In genomic region chrX:72554448-72555140, GRCh38 we compare ENCODE assay signal across 10 cellular contexts. TPM values are rescaled to one million over a fixed set of nuclear protein-coding genes. Genes with fewer than 3 reads are reported as not detected.
DNase-seq lines count a peak whose midpoint lies in the region; ATAC-seq and TF ChIP-seq lines count a peak whose summit lies in the region.
"Had no signal": no experiment of that assay in that cellular context is flagged by ENCODE, and none has a peak within 500 bp of the region (broad histone marks: within the 10 kb centered on the region; RNA-seq: fewer than 3 reads in every experiment).

No MANE protein-coding gene starts in this region.

- H3K9me3 ChIP-seq in smooth muscle cell (replicated peaks; ENCODE audit: low read depth) = peaks cover 3% of the 10 kb centered on the region

- H3K9ac ChIP-seq in smooth muscle cell (ENCODE audit: low read depth) = no peak overlapping the region

- H3K9me3 Mint-ChIP-seq in activated CD8-positive, alpha-beta T cell treated with anti-CD3 and anti-CD28 coated beads for 36 hours = no peaks in the 10 kb centered on the region
- no peaks in the 10 kb centered on the region for H3K9me3 Mint-ChIP-seq in activated CD8-positive, alpha-beta T cell treated with anti-CD3 and anti-CD28 coated beads, Interleukin-2, amount 10 ng/mL, durations not matched to agents 7 days and 5 days (ENCODE audit: insufficient read depth)
- H3K9me3 Mint-ChIP-seq: activated T-helper 17 cell treated with anti-CD3 and anti-CD28 coated beads, Interleukin-2, amount 50 U/mL, for 72 hours; effector memory CD8-positive, alpha-beta T cell had no signal

- H3K4me1 Mint-ChIP-seq in activated CD8-positive, alpha-beta T cell treated with anti-CD3 and anti-CD28 coated beads for 36 hours (ENCODE audit: low read depth) = peaks cover 11% of the 10 kb centered on the region
- no peaks in the 10 kb centered on the region for H3K4me1 Mint-ChIP-seq in activated CD8-positive, alpha-beta T cell treated with anti-CD3 and anti-CD28 coated beads, Interleukin-2, amount 10 ng/mL, durations not matched to agents 7 days and 5 days (ENCODE audit: low read depth)

- H2AFZ ChIP-seq in smooth muscle cell (ENCODE audit: low read depth) = no peak overlapping the region

- peak overlapping the region; percentile 10 for H3K4me3 ChIP-seq in smooth muscle cell

- TF ChIP-seq CTCF in activated CD8-positive, alpha-beta T cell treated with anti-CD3 and anti-CD28 coated beads for 36 hours (IDR thresholded peaks at IDR 0.05) = no peak
- TF ChIP-seq CTCF in smooth muscle cell (IDR thresholded peaks at IDR 0.05; ENCODE audit: borderline replicate concordance, insufficient read depth, poor library complexity, severe bottlenecking) = no peak

- TF ChIP-seq POLR2A in erythroblast (IDR thresholded peaks at IDR 0.05; ENCODE audit: low read length) = no peak

- intact Hi-C loops in activated CD8-positive, alpha-beta T cell treated with anti-CD3 and anti-CD28 coated beads for 36 hours (cut with micrococcal nuclease) = no loop called here

- H3K36me3 Mint-ChIP-seq in activated CD8-positive, alpha-beta T cell treated with anti-CD3 and anti-CD28 coated beads for 36 hours (ENCODE audit: low read depth) = peaks cover 12% of the 10 kb centered on the region
- H3K36me3 Mint-ChIP-seq in activated CD8-positive, alpha-beta T cell treated with anti-CD3 and anti-CD28 coated beads, Interleukin-2, amount 10 ng/mL, durations not matched to agents 7 days and 5 days (ENCODE audit: low read depth) = peaks cover 12% of the 10 kb centered on the region

- no peak overlapping the region for H3K4me2 ChIP-seq in smooth muscle cell

- WGBS in smooth muscle cell (ENCODE audit: low lambda C conversion rate) = 34% methylated on average over 15 of the region's 16 CpGs

- peak; percentile 2 for DNase-seq in activated CD8-positive, alpha-beta T cell treated with anti-CD3 and anti-CD28 coated beads for 36 hours
- DNase-seq in activated CD8-positive, alpha-beta T cell treated with anti-CD3 and anti-CD28 coated beads, Interleukin-2, amount 10 ng/mL, durations not matched to agents 7 days and 5 days = no peak
- DNase-seq in NCI-H460 (ENCODE audit: extremely low read depth, low read depth) (peak; percentile 70), erythroblast (lab: John Stamatoyannopoulos, UW) (peak; percentile 2 to 6), smooth muscle cell (lab: John Stamatoyannopoulos, UW; ENCODE audit: unreplicated experiment) (no peak), NCI-H1694 (lab: John Stamatoyannopoulos, UW) (no peak), NCI-H187 (lab: John Stamatoyannopoulos, UW) (no peak)
- DNase-seq: effector memory CD8-positive, alpha-beta T cell had no signal

- H4K20me1 ChIP-seq in smooth muscle cell (ENCODE audit: low read depth) = peaks cover 9% of the 10 kb centered on the region

- no peaks in the 10 kb centered on the region for H3K27me3 Mint-ChIP-seq in activated CD8-positive, alpha-beta T cell treated with anti-CD3 and anti-CD28 coated beads for 36 hours
- no peaks in the 10 kb centered on the region for H3K27me3 Mint-ChIP-seq in activated CD8-positive, alpha-beta T cell treated with anti-CD3 and anti-CD28 coated beads, Interleukin-2, amount 10 ng/mL, durations not matched to agents 7 days and 5 days (ENCODE audit: low read depth)
- H3K27me3 Mint-ChIP-seq: activated T-helper 17 cell treated with anti-CD3 and anti-CD28 coated beads, Interleukin-2, amount 50 U/mL, for 72 hours; effector memory CD8-positive, alpha-beta T cell had no signal

- CTCF ChIA-PET in activated CD8-positive, alpha-beta T cell treated with anti-CD3 and anti-CD28 coated beads for 36 hours (lab: Charles Lee) = interaction anchor here (1.2 kb wide), 1 partner anchor 16 kb away, joined by 4 read pairs; no protein-coding TSS in a partner anchor
- CTCF ChIA-PET in activated CD8-positive, alpha-beta T cell treated with anti-CD3 and anti-CD28 coated beads, Interleukin-2, amount 10 ng/mL, durations not matched to agents 7 days and 5 days (lab: Charles Lee) = interaction anchor here (1.6 kb wide), 1 partner anchor 251 kb away, joined by 4 read pairs; no protein-coding TSS in a partner anchor

- H3K79me2 ChIP-seq in smooth muscle cell (ENCODE audit: low read depth) = no peaks in the 10 kb centered on the region

- POLR2A ChIA-PET in activated CD8-positive, alpha-beta T cell treated with anti-CD3 and anti-CD28 coated beads for 36 hours (lab: Charles Lee) = no interaction called here
- POLR2A ChIA-PET in activated CD8-positive, alpha-beta T cell treated with anti-CD3 and anti-CD28 coated beads, Interleukin-2, amount 10 ng/mL, durations not matched to agents 7 days and 5 days (lab: Charles Lee) = no interaction called here

- ATAC-seq in activated CD8-positive, alpha-beta T cell treated with anti-CD3 and anti-CD28 coated beads for 36 hours = no peak
- ATAC-seq in activated CD8-positive, alpha-beta T cell treated with anti-CD3 and anti-CD28 coated beads, Interleukin-2, amount 10 ng/mL, durations not matched to agents 7 days and 5 days = no peak
- ATAC-seq in GM21526 (IDR thresholded peaks at IDR 0.05; ENCODE audit: low FRiP score, unreplicated experiment) = no peak
- ATAC-seq: activated T-helper 17 cell treated with anti-CD3 and anti-CD28 coated beads, Interleukin-2, amount 50 U/mL, for 72 hours; effector memory CD8-positive, alpha-beta T cell had no signal

- no peaks in the 10 kb centered on the region for H3F3A ChIP-seq in smooth muscle cell (ENCODE audit: low read depth)

- H3K27me3 ChIP-seq in smooth muscle cell (ENCODE audit: low read depth) = no peaks in the 10 kb centered on the region

- H3K36me3 ChIP-seq in smooth muscle cell (ENCODE audit: low read depth) = no peaks in the 10 kb centered on the region

- H3K27ac Mint-ChIP-seq in activated CD8-positive, alpha-beta T cell treated with anti-CD3 and anti-CD28 coated beads for 36 hours = no peak overlapping the region
- H3K27ac Mint-ChIP-seq in activated CD8-positive, alpha-beta T cell treated with anti-CD3 and anti-CD28 coated beads, Interleukin-2, amount 10 ng/mL, durations not matched to agents 7 days and 5 days = no peak overlapping the region
- H3K27ac Mint-ChIP-seq: activated T-helper 17 cell treated with anti-CD3 and anti-CD28 coated beads, Interleukin-2, amount 50 U/mL, for 72 hours; effector memory CD8-positive, alpha-beta T cell had no signal

- H3K4me3 Mint-ChIP-seq in activated CD8-positive, alpha-beta T cell treated with anti-CD3 and anti-CD28 coated beads for 36 hours = no peak overlapping the region
- H3K4me3 Mint-ChIP-seq in activated CD8-positive, alpha-beta T cell treated with anti-CD3 and anti-CD28 coated beads, Interleukin-2, amount 10 ng/mL, durations not matched to agents 7 days and 5 days = no peak overlapping the region
- H3K4me3 Mint-ChIP-seq: activated T-helper 17 cell treated with anti-CD3 and anti-CD28 coated beads, Interleukin-2, amount 50 U/mL, for 72 hours; effector memory CD8-positive, alpha-beta T cell had no signal

- no peaks in the 10 kb centered on the region for H3K4me1 ChIP-seq in smooth muscle cell (ENCODE audit: low read depth)

- H3K27ac ChIP-seq in smooth muscle cell (ENCODE audit: low read depth) = no peak overlapping the region

RNA-seq across cellular contexts. Expression of gene HDAC8, which starts 18.0 kb away (rescaled TPM):
- 10 to 100 TPM; 14.6 to 17.8 TPM for total RNA-seq in activated CD8-positive, alpha-beta T cell treated with anti-CD3 and anti-CD28 coated beads for 36 hours
- total RNA-seq in activated CD8-positive, alpha-beta T cell treated with anti-CD3 and anti-CD28 coated beads, Interleukin-2, amount 10 ng/mL, durations not matched to agents 7 days and 5 days = 10 to 100 TPM; 23.6 to 23.8 TPM
- total RNA-seq in NCI-H460 (2014; rRNA removed; shearing (Covaris generic)) = 25.4 and 29.8 TPM in 2 replicates
- 22.1 and 24.4 TPM in 2 replicates for polyA plus RNA-seq in NCI-H460 (2014; cell fraction: nucleus; rRNA removed)
- total RNA-seq in smooth muscle cell = 24.2 and 40.7 TPM in 2 replicates
- 23.1 and 25.6 TPM in 2 replicates for polyA plus RNA-seq in smooth muscle cell

Comparison
In these comparisons a context has a peak if more than half of its experiments do, and no peak if none do; other contexts are left out.
1. DNase-seq: peak in activated CD8-positive, alpha-beta T cell treated with anti-CD3 and anti-CD28 coated beads for 36 hours (single experiment), NCI-H460 (single experiment) and erythroblast (2 of 2); none in activated CD8-positive, alpha-beta T cell treated with anti-CD3 and anti-CD28 coated beads, Interleukin-2, amount 10 ng/mL, durations not matched to agents 7 days and 5 days (single experiment), smooth muscle cell (single experiment), NCI-H1694 (single experiment) and NCI-H187 (0 of 2).